In the genomic region with DNA sequence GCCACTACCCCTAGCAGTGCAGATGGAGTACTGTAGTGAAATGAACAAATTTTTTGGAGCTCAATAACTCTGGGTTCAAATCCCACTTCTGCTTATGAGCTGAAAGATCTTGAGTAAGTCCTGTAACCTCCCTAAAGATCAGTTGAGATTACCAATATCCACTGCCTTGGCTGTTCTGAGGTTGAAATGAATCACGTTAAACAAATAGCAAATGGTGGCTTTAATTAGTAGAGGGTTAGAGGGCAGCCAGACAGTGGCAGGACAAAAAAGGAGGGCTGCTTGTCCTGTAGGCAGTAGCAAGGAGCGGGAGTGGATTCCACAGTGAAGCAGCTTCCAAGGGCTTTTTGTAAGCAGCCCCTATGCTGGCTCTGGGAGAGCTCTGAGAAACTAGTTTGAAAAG, we compare ENCODE assay signal across 10 cellular contexts.
A peak's percentile ranks its signal among the peaks of the same experiment; 100 is the strongest.
DNase-seq lines count a peak whose midpoint lies in the region; ATAC-seq, FAIRE-seq and TF ChIP-seq lines count a peak whose summit lies in the region.
"Had no signal": no experiment of that assay in that cellular context is flagged by ENCODE, and none has a peak within 500 bp of the region (broad histone marks: within the 10 kb centered on the region; RNA-seq: fewer than 3 reads in every experiment).

No MANE protein-coding gene starts in this region.

- H3K27me3 ChIP-seq in astrocyte (ENCODE audit: insufficient read depth, low read length) (peaks cover 25% of the 10 kb centered on the region), left lung (no peaks in the 10 kb centered on the region)

- H3K27ac Mint-ChIP-seq in HFFc6 (peak overlapping the region; percentile 77), astrocyte (ENCODE audit: unreplicated experiment) (no peak overlapping the region)
- peak overlapping the region; percentile 57 for H3K27ac Mint-ChIP-seq in stimulated activated memory B cell treated with anti-CD40 and anti-IgM and Interleukin-4, amounts not matched to agents 10 μg/mL and 1 μg/mL and 100 μg/mL, for 72 hours

- no peaks in the 10 kb centered on the region for H3K9me3 Mint-ChIP-seq in HFFc6
- H3K9me3 Mint-ChIP-seq in astrocyte (ENCODE audit: unreplicated experiment): no peaks in the 10 kb centered on the region
- H3K9me3 Mint-ChIP-seq in stimulated activated memory B cell treated with anti-CD40 and anti-IgM and Interleukin-4, amounts not matched to agents 10 μg/mL and 1 μg/mL and 100 μg/mL, for 72 hours: no peaks in the 10 kb centered on the region
- H3K9me3 Mint-ChIP-seq: CD8-positive, alpha-beta T cell had no signal

- no peak overlapping the region for H2AFZ ChIP-seq in astrocyte (ENCODE audit: low read depth, low read length)

- DNase-seq in HFFc6 (no peak), astrocyte (ENCODE audit: low read depth) (no peak), left lung (no peak), NCI-H446 treated with DMSO at 0.1 percent for 48 hours (lab: John Stamatoyannopoulos, UW) (no peak), germinal center (ENCODE audit: low spot score) (no peak)

- no peak for FAIRE-seq in astrocyte (lab: Jason Lieb, UNC)

- H3K4me2 ChIP-seq in astrocyte (ENCODE audit: low read length): peak overlapping the region; percentile 89

- no peaks in the 10 kb centered on the region for H3K9me3 ChIP-seq in astrocyte (ENCODE audit: insufficient read depth, low read depth, low read length)
- no peaks in the 10 kb centered on the region for H3K9me3 ChIP-seq in left lung
- H3K9me3 ChIP-seq: prostate gland had no signal

- peak overlapping the region; percentile 65 for H3K9ac ChIP-seq in astrocyte (ENCODE audit: low read length)

- peaks cover 19% of the 10 kb centered on the region for H3K4me1 Mint-ChIP-seq in HFFc6 (ENCODE audit: low read depth)
- peaks cover 26% of the 10 kb centered on the region for H3K4me1 Mint-ChIP-seq in astrocyte (ENCODE audit: low read depth, unreplicated experiment)
- peaks cover 57% of the 10 kb centered on the region for H3K4me1 Mint-ChIP-seq in stimulated activated memory B cell treated with anti-CD40 and anti-IgM and Interleukin-4, amounts not matched to agents 10 μg/mL and 1 μg/mL and 100 μg/mL, for 72 hours

- H3K36me3 Mint-ChIP-seq in HFFc6 (ENCODE audit: low read depth) (no peaks in the 10 kb centered on the region), astrocyte (ENCODE audit: low read depth, unreplicated experiment) (no peaks in the 10 kb centered on the region)
- no peaks in the 10 kb centered on the region for H3K36me3 Mint-ChIP-seq in stimulated activated memory B cell treated with anti-CD40 and anti-IgM and Interleukin-4, amounts not matched to agents 10 μg/mL and 1 μg/mL and 100 μg/mL, for 72 hours
- H3K36me3 Mint-ChIP-seq: CD8-positive, alpha-beta T cell had no signal

- H3K4me3 Mint-ChIP-seq in HFFc6 (peak overlapping the region; percentile 87), astrocyte (ENCODE audit: unreplicated experiment) (no peak overlapping the region)
- no peak overlapping the region for H3K4me3 Mint-ChIP-seq in stimulated activated memory B cell treated with anti-CD40 and anti-IgM and Interleukin-4, amounts not matched to agents 10 μg/mL and 1 μg/mL and 100 μg/mL, for 72 hours

- no peak for ATAC-seq in left lung
- no peak for ATAC-seq in stimulated activated memory B cell treated with anti-CD40 and anti-IgM and Interleukin-4, amounts not matched to agents 10 μg/mL and 1 μg/mL and 100 μg/mL, for 72 hours
- no peak for ATAC-seq in GM21529 (IDR thresholded peaks at IDR 0.05; ENCODE audit: unreplicated experiment)
- no peak for ATAC-seq in HG03442 (IDR thresholded peaks at IDR 0.05; ENCODE audit: unreplicated experiment)

- no peaks in the 10 kb centered on the region for H3K36me3 ChIP-seq in astrocyte (ENCODE audit: insufficient read depth, low read length)
- H3K36me3 ChIP-seq in left lung: no peaks in the 10 kb centered on the region
- H3K36me3 ChIP-seq: prostate gland had no signal

- H3K27me3 Mint-ChIP-seq in HFFc6 (ENCODE audit: insufficient read depth) (peaks cover 4% of the 10 kb centered on the region), astrocyte (ENCODE audit: low read depth, unreplicated experiment) (peaks cover 8% of the 10 kb centered on the region)
- H3K27me3 Mint-ChIP-seq in stimulated activated memory B cell treated with anti-CD40 and anti-IgM and Interleukin-4, amounts not matched to agents 10 μg/mL and 1 μg/mL and 100 μg/mL, for 72 hours: no peaks in the 10 kb centered on the region

- no peaks in the 10 kb centered on the region for H4K20me1 ChIP-seq in astrocyte (ENCODE audit: insufficient read depth, low read length)

- TF ChIP-seq CTCF in HFFc6 (IDR thresholded peaks at IDR 0.05) (no peak), astrocyte (IDR thresholded peaks at IDR 0.05; ENCODE audit: insufficient read depth, low read depth, low read length) (no peak), left lung (IDR thresholded peaks at IDR 0.05) (no peak)

- no peak overlapping the region for H3K4me3 ChIP-seq in astrocyte (ENCODE audit: insufficient read depth, low read depth, low read length)
- no peak overlapping the region for H3K4me3 ChIP-seq in left lung
- H3K4me3 ChIP-seq: prostate gland had no signal

- H3K4me1 ChIP-seq in astrocyte (ENCODE audit: insufficient read depth, low read length) (peaks cover 10% of the 10 kb centered on the region), left lung (peaks cover 10 to 46% of the 10 kb centered on the region in 2 donors)

- intact Hi-C loops in left lung (cut with DNase I): loop anchor here in 1 of 2 donors (5.0 to 10.0 kb wide), 2 partner anchors 157 to 535 kb away; no protein-coding TSS in a partner anchor

- H3K27ac ChIP-seq in astrocyte (ENCODE audit: low read depth, low read length) (no peak overlapping the region), left lung (peak overlapping the region; percentile 21 to 79)

- no peaks in the 10 kb centered on the region for H3K79me2 ChIP-seq in astrocyte (ENCODE audit: insufficient read depth, low read length)
